Comparison of ENCODE assay signal across 16 cellular contexts in the genomic region with DNA sequence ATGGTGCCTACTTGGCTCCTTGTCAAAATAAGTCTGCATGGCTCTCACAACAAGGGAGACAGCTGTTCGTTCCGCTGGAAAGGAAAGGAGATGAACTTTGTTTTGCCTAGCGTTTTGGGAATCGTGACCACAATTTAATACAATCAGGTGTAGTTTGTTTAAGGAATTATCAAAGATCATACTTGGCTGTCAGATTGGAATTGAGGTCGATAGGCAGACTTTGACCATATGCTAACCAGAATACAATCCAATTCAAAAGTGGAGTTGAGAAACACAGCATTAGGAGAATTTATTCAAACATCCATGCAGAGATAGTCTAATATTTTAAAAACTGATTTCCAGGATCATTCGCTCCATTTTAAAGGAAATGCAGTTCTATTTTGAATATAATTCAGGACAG.
DNase-seq lines count a peak whose midpoint lies in the region; TF ChIP-seq lines count a peak whose summit lies in the region.
"Had no signal": no experiment of that assay in that cellular context is flagged by ENCODE, and none has a peak within 500 bp of the region (broad histone marks: within the 10 kb centered on the region; RNA-seq: fewer than 3 reads in every experiment).

No MANE protein-coding gene starts in this region.

- H4K91ac ChIP-seq in mesenchymal stem cell (ENCODE audit: low read length), result no peak overlapping the region

- no peak overlapping the region for H4K8ac ChIP-seq in mesenchymal stem cell (ENCODE audit: low read length)

- WGBS in stomach, 5 donors, result 87 to 94% (median 91%) methylated on average over 6 of the region's 6 CpGs
- WGBS in mesenchymal stem cell, result 98% methylated on average over 6 of the region's 6 CpGs

- H3K23ac ChIP-seq in mesenchymal stem cell (ENCODE audit: low read length in 2 of 2), result no peak overlapping the region

- DNase-seq in DMS 273 (lab: John Stamatoyannopoulos, UW; ENCODE audit: unreplicated experiment) (peak; percentile 33), DMS 273 treated with DMSO at 0.1 percent for 48 hours (lab: John Stamatoyannopoulos, UW) (no peak), NCI-H1694 (lab: John Stamatoyannopoulos, UW) (peak; percentile 30), NCI-H524 treated with DMSO at 0.1 percent for 48 hours (lab: John Stamatoyannopoulos, UW) (peak; percentile 10), glutamatergic neuron (no peak), stomach (no peak), progenitor cell of endocrine pancreas (ENCODE audit: low spot score, unreplicated experiment) (no peak), mesenchymal stem cell (no peak)
- DNase-seq: CD8-positive, alpha-beta T cell; COR-L47; DMS53; GOT3; H9 had no signal

- intact Hi-C loops in stomach (cut with DNase I; ENCODE audit: low total_unique reads), result no loop called here

- no peak overlapping the region for H3K9ac ChIP-seq in mesenchymal stem cell (ENCODE audit: low read length)

- no peak for TF ChIP-seq POLR2A in stomach (IDR thresholded peaks at IDR 0.05)

- peak overlapping the region; percentile 89 for H3K27ac Mint-ChIP-seq in glutamatergic neuron (ENCODE audit: unreplicated experiment)
- H3K27ac Mint-ChIP-seq in progenitor cell of endocrine pancreas, result no peak overlapping the region
- H3K27ac Mint-ChIP-seq: CD14-positive monocyte; CD8-positive, alpha-beta T cell; H9 had no signal

- H3K9me3 ChIP-seq in stomach (peaks cover 0 to 34% (median 16%) of the 10 kb centered on the region in 4 donors), mesenchymal stem cell (ENCODE audit: control insufficient read depth, low read length) (peaks cover 19% of the 10 kb centered on the region)

- H3K4ac ChIP-seq in mesenchymal stem cell (ENCODE audit: low read depth in 1 of 2, low read length in 2 of 2), result no peak overlapping the region

- H3K79me1 ChIP-seq in mesenchymal stem cell (replicated peaks; ENCODE audit: low read length, poor library complexity, severe bottlenecking), result peaks cover 3% of the 10 kb centered on the region

- H3K4me2 ChIP-seq in mesenchymal stem cell (ENCODE audit: low read length, poor library complexity, severe bottlenecking), result no peak overlapping the region

- H3K9me3 Mint-ChIP-seq in glutamatergic neuron (ENCODE audit: unreplicated experiment) (peaks cover 8% of the 10 kb centered on the region), progenitor cell of endocrine pancreas (ENCODE audit: low read depth) (peaks cover 19% of the 10 kb centered on the region)

- H2BK120ac ChIP-seq in mesenchymal stem cell (ENCODE audit: low read depth, low read length), result no peak overlapping the region

- H3K36me3 Mint-ChIP-seq in glutamatergic neuron (ENCODE audit: unreplicated experiment) (peaks cover 27% of the 10 kb centered on the region), progenitor cell of endocrine pancreas (ENCODE audit: insufficient read depth) (peaks cover 8% of the 10 kb centered on the region)

- no peak overlapping the region for H2AFZ ChIP-seq in mesenchymal stem cell (ENCODE audit: low read depth, low read length)

- TF ChIP-seq EP300 in stomach (IDR thresholded peaks at IDR 0.05), result no peak

- peak overlapping the region; percentile 2 for H3K4me3 Mint-ChIP-seq in glutamatergic neuron (ENCODE audit: unreplicated experiment)
- no peak overlapping the region for H3K4me3 Mint-ChIP-seq in progenitor cell of endocrine pancreas (ENCODE audit: low read depth)
- H3K4me3 Mint-ChIP-seq: CD14-positive monocyte; CD8-positive, alpha-beta T cell; H9 had no signal

- H3K36me3 ChIP-seq in stomach (peaks cover 0 to 37% (median 26%) of the 10 kb centered on the region in 4 donors), mesenchymal stem cell (ENCODE audit: control insufficient read depth in 1 of 2, insufficient read depth in 2 of 2, low read depth in 1 of 2, low read length in 2 of 2) (peaks cover 0 to 16% of the 10 kb centered on the region in 2 experiments)

- H3K27me3 Mint-ChIP-seq in glutamatergic neuron (ENCODE audit: unreplicated experiment) (peaks cover 10% of the 10 kb centered on the region), progenitor cell of endocrine pancreas (no peaks in the 10 kb centered on the region)

- H3K27ac ChIP-seq in stomach (no peak overlapping the region), mesenchymal stem cell (ENCODE audit: low read length, poor library complexity, severe bottlenecking) (no peak overlapping the region)
- H3K27ac ChIP-seq: 22Rv1 had no signal

- H3K4me3 ChIP-seq in stomach (no peak overlapping the region), mesenchymal stem cell (ENCODE audit: insufficient read depth in 1 of 2, low read depth in 1 of 2, low read length in 2 of 2) (no peak overlapping the region)
- H3K4me3 ChIP-seq: GM12878 had no signal

- H2BK15ac ChIP-seq in mesenchymal stem cell (ENCODE audit: low read depth, poor library complexity, severe bottlenecking), result no peak overlapping the region

- H2AK5ac ChIP-seq in mesenchymal stem cell (ENCODE audit: low read length, severe bottlenecking), result no peak overlapping the region

- no peak overlapping the region for H3K18ac ChIP-seq in mesenchymal stem cell (ENCODE audit: low read depth in 1 of 2, low read length in 2 of 2)

- H3K4me1 ChIP-seq in stomach, result no peaks in the 10 kb centered on the region
- H3K4me1 ChIP-seq in mesenchymal stem cell (ENCODE audit: control insufficient read depth, insufficient read depth, low read depth, low read length), result no peaks in the 10 kb centered on the region

- H3K4me1 Mint-ChIP-seq in glutamatergic neuron (ENCODE audit: low read depth, unreplicated experiment) (peaks cover 40% of the 10 kb centered on the region), progenitor cell of endocrine pancreas (ENCODE audit: low read depth) (no peaks in the 10 kb centered on the region)
- H3K4me1 Mint-ChIP-seq: CD14-positive monocyte had no signal

- TF ChIP-seq CTCF in glutamatergic neuron (IDR thresholded peaks at IDR 0.05; ENCODE audit: partially characterized antibody, unreplicated experiment) (no peak), stomach (IDR thresholded peaks at IDR 0.05) (no peak), progenitor cell of endocrine pancreas (IDR thresholded peaks at IDR 0.05; ENCODE audit: unreplicated experiment) (no peak)

- H3K27me3 ChIP-seq in stomach (no peaks in the 10 kb centered on the region), mesenchymal stem cell (ENCODE audit: control insufficient read depth in 1 of 2, insufficient read depth in 1 of 2, low read length in 2 of 2) (no peaks in the 10 kb centered on the region)

- no peak overlapping the region for H2BK5ac ChIP-seq in mesenchymal stem cell (ENCODE audit: low read depth, low read length, poor library complexity, severe bottlenecking)

- no peak overlapping the region for H2BK12ac ChIP-seq in mesenchymal stem cell (ENCODE audit: low read length in 2 of 2)

- no peak overlapping the region for H3K14ac ChIP-seq in mesenchymal stem cell (ENCODE audit: low read length in 2 of 2)

Comparison
In these comparisons a context has a peak if more than half of its experiments do, and no peak if none do; other contexts are left out.
1. DNase-seq: peak in DMS 273 (single experiment), NCI-H1694 (single experiment) and NCI-H524 treated with DMSO at 0.1 percent for 48 hours (single experiment); none in DMS 273 treated with DMSO at 0.1 percent for 48 hours (single experiment), glutamatergic neuron (single experiment), stomach (single experiment), progenitor cell of endocrine pancreas (single experiment) and mesenchymal stem cell (single experiment).